16 cellular contexts compared by ENCODE assay signal in the genomic region with DNA sequence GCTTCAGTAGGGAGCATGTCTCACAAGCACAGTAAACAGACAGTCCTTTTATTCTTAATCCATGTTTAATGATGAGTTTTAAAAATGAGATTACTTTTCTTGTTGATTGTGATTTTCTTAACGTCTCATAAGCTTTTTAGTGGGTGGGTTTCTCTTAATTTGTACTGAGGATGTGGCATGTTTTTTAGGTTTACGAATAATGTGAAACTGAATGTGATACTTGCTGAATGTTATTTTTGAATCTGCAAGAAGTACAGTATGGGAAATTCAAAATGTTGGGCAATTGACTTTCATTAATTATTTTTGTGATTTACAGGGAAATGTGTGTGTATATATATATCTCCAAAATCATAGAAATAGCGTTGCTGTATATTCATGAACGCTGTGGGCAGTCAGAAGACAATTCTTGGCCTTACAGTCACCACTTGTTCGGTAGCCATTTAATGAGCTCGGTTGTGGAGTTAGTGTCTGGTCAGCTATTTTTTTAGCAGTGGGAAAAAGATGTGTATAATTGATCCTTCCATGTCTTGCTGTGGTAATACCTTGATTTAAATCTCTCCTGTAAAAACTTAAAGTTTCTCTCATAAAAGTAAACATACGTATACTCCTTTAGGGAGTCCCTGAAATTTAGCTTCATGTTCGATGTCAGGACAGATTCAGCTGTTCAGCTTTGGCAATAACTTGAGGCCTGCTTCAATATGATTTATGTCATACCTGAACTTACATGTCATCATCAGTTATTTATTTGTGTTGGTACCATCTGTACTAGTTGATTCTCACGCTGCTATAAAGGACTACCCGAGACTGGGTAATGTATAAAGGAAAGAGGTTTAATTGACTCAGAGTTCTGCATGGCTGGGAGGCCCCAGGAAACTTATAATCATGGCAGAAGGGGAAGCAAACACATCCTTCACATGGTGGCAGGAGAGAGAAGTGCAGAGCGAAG. TPM values are rescaled to one million over a fixed set of nuclear protein-coding genes. Genes with fewer than 3 reads are reported as not detected.
DNase-seq lines count a peak whose midpoint lies in the region; ATAC-seq and TF ChIP-seq lines count a peak whose summit lies in the region.
"Had no signal": no experiment of that assay in that cellular context is flagged by ENCODE, and none has a peak within 500 bp of the region (broad histone marks: within the 10 kb centered on the region; RNA-seq: fewer than 3 reads in every experiment).

No MANE protein-coding gene starts in this region.

- H3K27me3 Mint-ChIP-seq in activated naive CD8-positive, alpha-beta T cell: no peaks in the 10 kb centered on the region
- no peaks in the 10 kb centered on the region for H3K27me3 Mint-ChIP-seq in activated naive CD8-positive, alpha-beta T cell treated with anti-CD3 and anti-CD28 coated beads for 36 hours
- H3K27me3 Mint-ChIP-seq in stimulated activated naive CD8-positive, alpha-beta T cell treated with anti-CD3 and anti-CD28 coated beads, Interleukin-15, amount 100 ng/mL, for 72 hours: no peaks in the 10 kb centered on the region

- H3K4me3 ChIP-seq in IMR-90 (ENCODE audit: insufficient read depth, low read depth, low read length) (no peak overlapping the region), body of pancreas (no peak overlapping the region)
- H3K4me3 ChIP-seq: colonic mucosa, testis had no signal

- H3K36me3 Mint-ChIP-seq in activated naive CD8-positive, alpha-beta T cell: peaks cover 3% of the 10 kb centered on the region
- H3K36me3 Mint-ChIP-seq in activated naive CD8-positive, alpha-beta T cell treated with anti-CD3 and anti-CD28 coated beads for 36 hours: peaks cover 15% of the 10 kb centered on the region

- peaks cover 9 to 22% of the 10 kb centered on the region in 2 experiments for H3K79me1 ChIP-seq in IMR-90 (ENCODE audit: low read depth in 1 of 2, low read length in 2 of 2)

- no peak overlapping the region for H3K18ac ChIP-seq in IMR-90 (ENCODE audit: low read depth, low read length)

- H4K20me1 ChIP-seq in IMR-90 (ENCODE audit: insufficient read depth, low read length): peaks cover 7% of the 10 kb centered on the region; the same call in 1 of the 2 replicates

- no peak overlapping the region for H2BK120ac ChIP-seq in IMR-90 (ENCODE audit: low read depth, low read length)

- no peaks in the 10 kb centered on the region for H3K9me3 ChIP-seq in IMR-90 (ENCODE audit: control insufficient read depth, insufficient read depth, low read length)
- H3K9me3 ChIP-seq in body of pancreas: no peaks in the 10 kb centered on the region
- H3K9me3 ChIP-seq: colonic mucosa, SK-N-SH, testis had no signal

- no peak overlapping the region for H4K91ac ChIP-seq in IMR-90 (ENCODE audit: insufficient read depth, low read depth, low read length)

- H3K4me3 Mint-ChIP-seq in activated naive CD8-positive, alpha-beta T cell: no peak overlapping the region
- H3K4me3 Mint-ChIP-seq in activated naive CD8-positive, alpha-beta T cell treated with anti-CD3 and anti-CD28 coated beads for 36 hours: no peak overlapping the region
- peak overlapping the region; percentile 26 to 29 for H3K4me3 Mint-ChIP-seq in stimulated activated naive CD8-positive, alpha-beta T cell treated with anti-CD3 and anti-CD28 coated beads, Interleukin-15, amount 100 ng/mL, for 72 hours

- no peak overlapping the region for H4K5ac ChIP-seq in IMR-90 (ENCODE audit: low read depth, low read length)

- H3K14ac ChIP-seq in IMR-90 (replicated peaks; ENCODE audit: low read depth, low read length): no peak overlapping the region

- TF ChIP-seq POLR2A in IMR-90 (IDR thresholded peaks at IDR 0.05; ENCODE audit: low read depth, low read length) (no peak), body of pancreas (IDR thresholded peaks at IDR 0.05) (no peak)

- H3K9me3 Mint-ChIP-seq in activated naive CD8-positive, alpha-beta T cell (ENCODE audit: low read depth): no peaks in the 10 kb centered on the region
- H3K9me3 Mint-ChIP-seq in activated naive CD8-positive, alpha-beta T cell treated with anti-CD3 and anti-CD28 coated beads for 36 hours: no peaks in the 10 kb centered on the region
- no peaks in the 10 kb centered on the region for H3K9me3 Mint-ChIP-seq in stimulated activated naive CD8-positive, alpha-beta T cell treated with anti-CD3 and anti-CD28 coated beads, Interleukin-15, amount 100 ng/mL, for 72 hours

- intact Hi-C loops in IMR-90 (cut with micrococcal nuclease) (no loop called here), body of pancreas (cut with DNase I) (no loop called here)

- 0 out of 2 replicates have a peak, but pooled peaks cover 4% of the 10 kb centered on the region for H3K36me3 ChIP-seq in IMR-90 (ENCODE audit: control insufficient read depth, insufficient read depth, low read length)
- H3K36me3 ChIP-seq in body of pancreas (replicated peaks in 1 of 2; ENCODE audit: insufficient read depth in 1 of 2, low read depth in 2 of 2): peaks cover 0 to 5% of the 10 kb centered on the region in 2 donors
- H3K36me3 ChIP-seq: colonic mucosa had no signal

- TF ChIP-seq CTCF in IMR-90 (conservative IDR thresholded peaks at IDR 0.05; ENCODE audit: low read depth, low read length) (no peak), body of pancreas (IDR thresholded peaks at IDR 0.05) (no peak)

- WGBS in IMR-90 (ENCODE audit: extremely low coverage in 2 of 2, insufficient read length in 1 of 2), 2 experiments: 100% methylated on average over 2 of the region's 11 CpGs; no CpG with 5 or more reads in 1 of the 2 experiments
- 80 to 86% methylated on average over 11 of the region's 11 CpGs for WGBS in body of pancreas, 2 donors

- dilution Hi-C loops in IMR-90 (cut with HindIII; ENCODE audit: low sequenced_read_pairs, unreplicated experiment): no loop called here

- H3K4me1 Mint-ChIP-seq in activated naive CD8-positive, alpha-beta T cell (ENCODE audit: low read depth): peaks cover 25% of the 10 kb centered on the region
- H3K4me1 Mint-ChIP-seq in activated naive CD8-positive, alpha-beta T cell treated with anti-CD3 and anti-CD28 coated beads for 36 hours: peaks cover 24% of the 10 kb centered on the region
- H3K4me1 Mint-ChIP-seq in stimulated activated naive CD8-positive, alpha-beta T cell treated with anti-CD3 and anti-CD28 coated beads, Interleukin-15, amount 100 ng/mL, for 72 hours: peaks cover 30% of the 10 kb centered on the region

- H2BK20ac ChIP-seq in IMR-90 (ENCODE audit: low read depth, low read length): no peak overlapping the region

- H3K9me1 ChIP-seq in IMR-90 (ENCODE audit: insufficient read depth, low read length): no peaks in the 10 kb centered on the region

- H3K56ac ChIP-seq in IMR-90 (ENCODE audit: extremely low read depth, insufficient read depth, low read length): no peak overlapping the region

- POLR2A ChIA-PET in IMR-90 (lab: Charles Lee; ENCODE audit: unreplicated experiment): no interaction called here

- ATAC-seq in GM21786 (IDR thresholded peaks at IDR 0.05; ENCODE audit: unreplicated experiment) (peak; percentile 62), IMR-90 (ENCODE audit: low read depth) (no peak), body of pancreas (no peak)
- no peak for ATAC-seq in stimulated activated naive CD8-positive, alpha-beta T cell treated with anti-CD3 and anti-CD28 coated beads, Interleukin-15, amount 100 ng/mL, for 72 hours

- CTCF ChIA-PET in IMR-90 (lab: Yijun Ruan, JAX): no interaction called here

- H2BK5ac ChIP-seq in IMR-90 (ENCODE audit: low read depth, low read length, poor library complexity, severe bottlenecking): no peak overlapping the region

- H3K4me2 ChIP-seq in IMR-90 (ENCODE audit: low read depth, low read length): no peak overlapping the region
- H3K4me2 ChIP-seq: SK-N-SH had no signal

- H3K4me1 ChIP-seq in IMR-90 (ENCODE audit: control insufficient read depth, insufficient read depth, low read length) (no peaks in the 10 kb centered on the region), body of pancreas (peaks cover 6% of the 10 kb centered on the region)
- H3K4me1 ChIP-seq: colonic mucosa, testis had no signal

- H3K27me3 ChIP-seq in IMR-90 (ENCODE audit: control insufficient read depth, insufficient read depth, low read length): no peaks in the 10 kb centered on the region
- no peaks in the 10 kb centered on the region for H3K27me3 ChIP-seq in body of pancreas
- H3K27me3 ChIP-seq: colonic mucosa, testis had no signal

- TF ChIP-seq RAD21 in IMR-90 (IDR thresholded peaks at IDR 0.05; ENCODE audit: low read length): no peak

- no peak overlapping the region for H3K9ac ChIP-seq in IMR-90 (ENCODE audit: low read depth, low read length)
- H3K9ac ChIP-seq: SK-N-SH had no signal

- no peak overlapping the region for H3K23ac ChIP-seq in IMR-90 (ENCODE audit: low read depth, low read length)

- no peak overlapping the region for H2BK15ac ChIP-seq in IMR-90 (ENCODE audit: low read depth, low read length)

- in situ Hi-C loops in IMR-90 (cut with MboI; ENCODE audit: low sequenced_read_pairs): no loop called here

- H2AK5ac ChIP-seq in IMR-90 (ENCODE audit: low read depth, low read length): no peak overlapping the region

- H3K27ac Mint-ChIP-seq in activated naive CD8-positive, alpha-beta T cell: peak overlapping the region; percentile 37
- H3K27ac Mint-ChIP-seq in activated naive CD8-positive, alpha-beta T cell treated with anti-CD3 and anti-CD28 coated beads for 36 hours: no peak overlapping the region
- peak overlapping the region; percentile 78 to 83 for H3K27ac Mint-ChIP-seq in stimulated activated naive CD8-positive, alpha-beta T cell treated with anti-CD3 and anti-CD28 coated beads, Interleukin-15, amount 100 ng/mL, for 72 hours

- DNase-seq in activated naive CD8-positive, alpha-beta T cell treated with anti-CD3 and anti-CD28 coated beads for 36 hours: no peak
- DNase-seq in IMR-90 (no peak), body of pancreas (no peak), NCI-H146 (lab: John Stamatoyannopoulos, UW) (no peak), SW480 (ENCODE audit: low spot score) (no peak)
- no peak for DNase-seq in stimulated activated naive CD8-positive, alpha-beta T cell treated with anti-CD3 and anti-CD28 coated beads, Interleukin-15, amount 100 ng/mL, for 72 hours
- DNase-seq: anterior cingulate cortex, colonic mucosa, head of caudate nucleus, NCI-H1105 treated with DMSO at 0.1 percent for 48 hours, NCI-H345, posterior cingulate gyrus, SK-N-SH, testis had no signal

- H3K4ac ChIP-seq in IMR-90 (ENCODE audit: low read depth, low read length): no peak overlapping the region

- no peak overlapping the region for H4K8ac ChIP-seq in IMR-90 (ENCODE audit: low read depth in 2 of 2, low read length in 2 of 2)

- H3K27ac ChIP-seq in IMR-90 (ENCODE audit: insufficient read depth, low read length) (no peak overlapping the region), body of pancreas (peak overlapping the region in 1 of 4 donors; percentile 62)
- H3K27ac ChIP-seq: colonic mucosa, testis had no signal

- no TSS peak for BruUV-seq in IMR-90 (replicated peaks; lab: Mats Ljungman, UMichigan)

- no peak overlapping the region for H2AFZ ChIP-seq in IMR-90 (replicated peaks; ENCODE audit: low read length, poor library complexity)

- no peak overlapping the region for H2AK9ac ChIP-seq in IMR-90 (replicated peaks; ENCODE audit: low read depth, low read length, poor library complexity)

RNA-seq across cellular contexts. Expression of gene ICE1, which starts 15.0 kb away (rescaled TPM):
- 10 to 100 TPM; 35.9 to 37.7 TPM for total RNA-seq in activated naive CD8-positive, alpha-beta T cell treated with anti-CD3 and anti-CD28 coated beads for 36 hours
- total RNA-seq in IMR-90 (2012; rRNA removed) (18.5 and 26.7 TPM in 2 replicates), body of pancreas (10 to 100 TPM; 13.5 to 15.6 TPM)
- 7.4 and 9.0 TPM in 2 replicates for polyA plus RNA-seq in IMR-90 (2012; rRNA removed)
- 1.8 and 2.3 TPM in 2 replicates for polyA plus RNA-seq in IMR-90 (2012; cell fraction: cytosol; rRNA removed)
- 3.9 and 16.1 TPM in 2 replicates for polyA plus RNA-seq in IMR-90 (2012; cell fraction: nucleus; rRNA removed; ENCODE audit: low replicate concordance)

Comparison
In these comparisons a context has a peak if more than half of its experiments do, and no peak if none do; other contexts are left out.
1. H3K4me3 Mint-ChIP-seq: peak in stimulated activated naive CD8-positive, alpha-beta T cell treated with anti-CD3 and anti-CD28 coated beads, Interleukin-15, amount 100 ng/mL, for 72 hours (2 of 2); none in activated naive CD8-positive, alpha-beta T cell (single experiment) and activated naive CD8-positive, alpha-beta T cell treated with anti-CD3 and anti-CD28 coated beads for 36 hours (single experiment).